15 cellular contexts compared by ENCODE assay signal in the genomic region with DNA sequence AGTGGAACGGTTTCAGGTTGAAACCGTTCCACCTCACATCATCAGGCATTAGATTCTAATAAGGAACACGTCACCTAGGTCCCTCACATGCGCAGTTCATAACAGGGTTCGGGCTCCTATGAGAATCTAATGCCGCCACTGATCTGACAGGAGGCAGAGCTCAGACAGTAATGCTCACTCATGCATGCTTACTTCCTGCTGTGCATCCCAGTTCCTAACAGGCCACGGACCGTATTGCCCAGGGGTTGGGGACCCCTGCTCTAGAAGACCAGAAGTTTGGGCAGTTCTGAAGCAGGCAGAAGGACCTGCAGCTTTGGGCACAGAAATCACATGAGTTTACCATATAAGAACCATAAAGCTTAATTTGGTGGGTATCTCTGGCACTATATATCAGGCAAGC.
DNase-seq lines count a peak whose midpoint lies in the region; ATAC-seq and TF ChIP-seq lines count a peak whose summit lies in the region.
"Had no signal": no experiment of that assay in that cellular context is flagged by ENCODE, and none has a peak within 500 bp of the region (broad histone marks: within the 10 kb centered on the region; RNA-seq: fewer than 3 reads in every experiment).

No MANE protein-coding gene starts in this region.

- no peaks in the 10 kb centered on the region for H3K36me3 Mint-ChIP-seq in memory B cell
- H3K36me3 Mint-ChIP-seq: CD4-positive, alpha-beta memory T cell had no signal

- TF ChIP-seq CTCF in HEK293 (tag by site-specific recombination; IDR thresholded peaks at IDR 0.05) (no peak), ascending aorta (IDR thresholded peaks at IDR 0.05) (no peak)

- H3K27me3 ChIP-seq in ascending aorta: no peaks in the 10 kb centered on the region

- H3K9me3 Mint-ChIP-seq in memory B cell: no peaks in the 10 kb centered on the region
- H3K9me3 Mint-ChIP-seq: CD4-positive, alpha-beta memory T cell; H9 had no signal

- H3K36me3 ChIP-seq in HEK293 (ENCODE audit: control insufficient read depth in 2 of 2, insufficient read depth in 1 of 2, low read length in 2 of 2): no peaks in the 10 kb centered on the region
- no peaks in the 10 kb centered on the region for H3K36me3 ChIP-seq in ascending aorta
- H3K36me3 ChIP-seq: BE2C had no signal

- H3K27me3 Mint-ChIP-seq in memory B cell: no peaks in the 10 kb centered on the region

- H3K4me3 ChIP-seq in HEK293 (ENCODE audit: low read depth, low read length) (no peak overlapping the region), ascending aorta (no peak overlapping the region)

- peaks cover 8% of the 10 kb centered on the region for H3K4me1 ChIP-seq in HEK293 (ENCODE audit: control insufficient read depth, insufficient read depth, low read length)
- peaks cover 38 to 49% of the 10 kb centered on the region in 2 donors for H3K4me1 ChIP-seq in ascending aorta
- H3K4me1 ChIP-seq: BE2C had no signal

- DNase-seq in ascending aorta (ENCODE audit: low spot score in 2 of 2) (no peak), memory B cell (ENCODE audit: low spot score in 2 of 2) (no peak), DMS153 (lab: John Stamatoyannopoulos, UW) (no peak), NCI-H2107 treated with DMSO at 0.1 percent for 48 hours (lab: John Stamatoyannopoulos, UW; ENCODE audit: unreplicated experiment) (no peak), NCI-H1694 (lab: John Stamatoyannopoulos, UW) (no peak)
- DNase-seq: BE2C; CD4-positive, alpha-beta memory T cell; DND-41; GDM1; GOT3; H9 had no signal

- H3K27ac Mint-ChIP-seq in memory B cell: peak overlapping the region; percentile 71
- H3K27ac Mint-ChIP-seq: H9 had no signal

- no peak for ATAC-seq in memory B cell (ENCODE audit: low read depth)
- no peak for ATAC-seq in HG03135 (IDR thresholded peaks at IDR 0.05; ENCODE audit: unreplicated experiment)
- ATAC-seq: HepG2 had no signal

- H3K4me1 Mint-ChIP-seq in memory B cell: peaks cover 52% of the 10 kb centered on the region
- H3K4me1 Mint-ChIP-seq: CD4-positive, alpha-beta memory T cell had no signal

- intact Hi-C loops in ascending aorta (cut with DNase I): loop anchor here (5.0 to 10.0 kb wide), 3 partner anchors 79 to 1616 kb away; a partner anchor contains a TSS

- CTCF ChIA-PET in HEK293 (lab: Yijun Ruan, JAX): interaction anchor here (1.4 kb wide), 1 partner anchor 11 kb away, joined by 4 read pairs; no protein-coding TSS in a partner anchor

- H3K9me3 ChIP-seq in HEK293 (ENCODE audit: control insufficient read depth, insufficient read depth, low read depth, low read length) (no peaks in the 10 kb centered on the region), ascending aorta (no peaks in the 10 kb centered on the region)
- H3K9me3 ChIP-seq: BE2C had no signal

- H3K4me3 Mint-ChIP-seq in memory B cell: peak overlapping the region; percentile 11
- H3K4me3 Mint-ChIP-seq: CD4-positive, alpha-beta memory T cell; H9 had no signal

- H3K27ac ChIP-seq in HEK293 (ENCODE audit: extremely low read depth, low read depth, low read length) (no peak overlapping the region), ascending aorta (peak overlapping the region; percentile 77 to 83)
- H3K27ac ChIP-seq: C4-2B had no signal

- POLR2A ChIA-PET in HEK293 (lab: Yijun Ruan, JAX): no interaction called here

TF ChIP-seq in HEK293, 187 proteins besides CTCF, POLR2A, EP300 and RAD21:
- 0 out of 2 replicates have a peak, but pooled peaks have one; percentile 11 for TF ChIP-seq ZIC2 (tag by site-specific recombination; IDR thresholded peaks at IDR 0.05)
- peak; percentile 38; the same call in 1 of the 2 replicates for TF ChIP-seq ZNF600 (tag by site-specific recombination; IDR thresholded peaks at IDR 0.05)
- no peak for TF ChIP-seq ZNF239 (tag by site-specific recombination; IDR thresholded peaks at IDR 0.05)
- no peak for TF ChIP-seq ZNF366 (tag by site-specific recombination; conservative IDR thresholded peaks at IDR 0.05)
- TF ChIP-seq ZNF585B (tag by site-specific recombination; IDR thresholded peaks at IDR 0.05): no peak
- no peak for TF ChIP-seq ZNF660 (tag by site-specific recombination; IDR thresholded peaks at IDR 0.05)
- TF ChIP-seq ZBTB17 (tag by site-specific recombination; IDR thresholded peaks at IDR 0.05): no peak
- TF ChIP-seq, protein P1, sequence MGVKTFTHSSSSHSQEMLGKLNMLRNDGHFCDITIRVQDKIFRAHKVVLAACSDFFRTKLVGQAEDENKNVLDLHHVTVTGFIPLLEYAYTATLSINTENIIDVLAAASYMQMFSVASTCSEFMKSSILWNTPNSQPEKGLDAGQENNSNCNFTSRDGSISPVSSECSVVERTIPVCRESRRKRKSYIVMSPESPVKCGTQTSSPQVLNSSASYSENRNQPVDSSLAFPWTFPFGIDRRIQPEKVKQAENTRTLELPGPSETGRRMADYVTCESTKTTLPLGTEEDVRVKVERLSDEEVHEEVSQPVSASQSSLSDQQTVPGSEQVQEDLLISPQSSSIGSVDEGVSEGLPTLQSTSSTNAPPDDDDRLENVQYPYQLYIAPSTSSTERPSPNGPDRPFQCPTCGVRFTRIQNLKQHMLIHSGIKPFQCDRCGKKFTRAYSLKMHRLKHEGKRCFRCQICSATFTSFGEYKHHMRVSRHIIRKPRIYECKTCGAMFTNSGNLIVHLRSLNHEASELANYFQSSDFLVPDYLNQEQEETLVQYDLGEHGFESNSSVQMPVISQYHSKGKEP (tag by site-specific recombination; IDR thresholded peaks at IDR 0.05): peak; percentile 94
